ENCODE assay signal across 1 cellular context in genomic region chr19:3984908-3985642, GRCh38.
TF ChIP-seq lines count a peak whose summit lies in the region.

EEF2 (minus strand) TSS chr19:3985463; CDS start chr19:3985380, 83 bp downstream.

TF ChIP-seq in K562, 482 proteins besides CTCF, POLR2A, EP300 and RAD21 (continued from another document and continues in another):
- TF ChIP-seq USF1 (CRISPR knock-in tag; IDR thresholded peaks at IDR 0.05) = peak; percentile 98
- TF ChIP-seq ZNF23 (CRISPR knock-in tag; IDR thresholded peaks at IDR 0.05) = no peak
- TF ChIP-seq HIVEP1 (CRISPR knock-in tag; IDR thresholded peaks at IDR 0.05) = no peak
- peak; percentile 67; the same call in 1 of the 2 replicates for TF ChIP-seq ZKSCAN1 (IDR thresholded peaks at IDR 0.05; ENCODE audit: low read depth, low read length)
- 0 out of 2 replicates have a peak, but pooled peaks have one; percentile 77 for TF ChIP-seq HDAC6 (IDR thresholded peaks at IDR 0.05; ENCODE audit: low read depth, low read length)
- no peak for TF ChIP-seq ZNF133 (CRISPR knock-in tag; IDR thresholded peaks at IDR 0.05)
- peak; percentile 82 for TF ChIP-seq E2F1 (CRISPR knock-in tag; IDR thresholded peaks at IDR 0.05)
- peak; percentile 99 for TF ChIP-seq RBM22 (IDR thresholded peaks at IDR 0.05; ENCODE audit: low read depth, low read length, poor library complexity, severe bottlenecking)
- peak; percentile 86; the same call in 1 of the 2 replicates for TF ChIP-seq ZNF395 (CRISPR knock-in tag; IDR thresholded peaks at IDR 0.05)
- TF ChIP-seq ZNF311 (CRISPR knock-in tag; IDR thresholded peaks at IDR 0.05) = no peak
- TF ChIP-seq KHSRP (IDR thresholded peaks at IDR 0.05) = no peak
- TF ChIP-seq BCLAF1 (IDR thresholded peaks at IDR 0.05; ENCODE audit: borderline replicate concordance in 1 of 2, control insufficient read depth in 1 of 2, low read depth in 2 of 2, low read length in 1 of 2) = peak in 1 of 2 experiments; percentile 55; a peak in 1 of 4 replicates
- no peak for TF ChIP-seq HNRNPK (IDR thresholded peaks at IDR 0.05; ENCODE audit: low read depth, low read length, poor library complexity, severe bottlenecking)
- TF ChIP-seq FOXP1 (CRISPR knock-in tag; IDR thresholded peaks at IDR 0.05) = peak; percentile 93; the same call in 1 of the 2 replicates
- no peak for TF ChIP-seq HNRNPH1 (optimal IDR thresholded peaks at IDR 0.05; ENCODE audit: low read depth, low read length)
- 0 out of 2 replicates have a peak, but pooled peaks have one; percentile 11 for TF ChIP-seq PHB (CRISPR knock-in tag; IDR thresholded peaks at IDR 0.05)
- TF ChIP-seq IRF9 (tag; IDR thresholded peaks at IDR 0.05) = no peak
- peak; percentile 63 for TF ChIP-seq FUS (optimal IDR thresholded peaks at IDR 0.05; ENCODE audit: low read depth, low read length)
- TF ChIP-seq NFE2L1 (tag; IDR thresholded peaks at IDR 0.05; ENCODE audit: borderline replicate concordance, low read depth) = no peak
- peak; percentile 97 for TF ChIP-seq PCBP1 (IDR thresholded peaks at IDR 0.05; ENCODE audit: low read depth, low read length, poor library complexity, severe bottlenecking)
- TF ChIP-seq TFAP4 (CRISPR knock-in tag; IDR thresholded peaks at IDR 0.05; ENCODE audit: borderline replicate concordance) = peak; percentile 75; the same call in 1 of the 2 replicates
- no peak for TF ChIP-seq SFPQ (IDR thresholded peaks at IDR 0.05; ENCODE audit: low read depth, low read length)
- no peak for TF ChIP-seq ZNF239 (CRISPR knock-in tag; IDR thresholded peaks at IDR 0.05)
- TF ChIP-seq CHCHD3 (CRISPR knock-in tag; IDR thresholded peaks at IDR 0.05) = no peak
- TF ChIP-seq CBX8 (IDR thresholded peaks at IDR 0.05; ENCODE audit: borderline replicate concordance, extremely low read depth, low read depth, low read length, poor library complexity, severe bottlenecking) = no peak
- no peak for TF ChIP-seq PTBP1 (IDR thresholded peaks at IDR 0.05; ENCODE audit: low read depth, low read length)
- TF ChIP-seq THRB (CRISPR knock-in tag; conservative IDR thresholded peaks at IDR 0.05) = 0 out of 2 replicates have a peak, but pooled peaks have one; percentile 42
- peak; percentile 94; the same call in 1 of the 2 replicates for TF ChIP-seq ILF3 (IDR thresholded peaks at IDR 0.05; ENCODE audit: borderline replicate concordance)
- TF ChIP-seq LARP7 (IDR thresholded peaks at IDR 0.05) = no peak
- no peak for TF ChIP-seq HSF4 (CRISPR knock-in tag; IDR thresholded peaks at IDR 0.05; ENCODE audit: borderline replicate concordance)
- no peak for TF ChIP-seq DPF2 (IDR thresholded peaks at IDR 0.05)
- no peak for TF ChIP-seq ZFP30 (CRISPR knock-in tag; IDR thresholded peaks at IDR 0.05; ENCODE audit: borderline replicate concordance)
- peak; percentile 86 for TF ChIP-seq GMEB1 (CRISPR knock-in tag; IDR thresholded peaks at IDR 0.05)
- no peak for TF ChIP-seq ZNF57 (CRISPR knock-in tag; IDR thresholded peaks at IDR 0.05)
- TF ChIP-seq NFE2 (IDR thresholded peaks at IDR 0.05; ENCODE audit: low read depth) = no peak
- peak; percentile 89; the same call in 1 of the 2 replicates for TF ChIP-seq ZBED1 (IDR thresholded peaks at IDR 0.05)
- no peak for TF ChIP-seq NR0B1 (IDR thresholded peaks at IDR 0.05; ENCODE audit: partially characterized antibody)
- TF ChIP-seq ZNF232 (CRISPR knock-in tag; IDR thresholded peaks at IDR 0.05) = peak; percentile 77; the same call in 1 of the 2 replicates
- TF ChIP-seq ILK (tag; IDR thresholded peaks at IDR 0.05; ENCODE audit: borderline replicate concordance, low read depth) = no peak
- peak; percentile 93 for TF ChIP-seq VEZF1 (CRISPR knock-in tag; IDR thresholded peaks at IDR 0.05)
- no peak for TF ChIP-seq HDAC3 (IDR thresholded peaks at IDR 0.05; ENCODE audit: borderline replicate concordance, partially characterized antibody)
- no peak for TF ChIP-seq FOXA3 (CRISPR knock-in tag; conservative IDR thresholded peaks at IDR 0.05 in 1 of 2, IDR thresholded peaks at IDR 0.05 in 1 of 2)
- TF ChIP-seq ETV1 (tag; conservative IDR thresholded peaks at IDR 0.05; ENCODE audit: low read depth) = peak; percentile 57
- no peak for TF ChIP-seq BMI1 (IDR thresholded peaks at IDR 0.05; ENCODE audit: low read length)
- TF ChIP-seq CC2D1A (IDR thresholded peaks at IDR 0.05) = no peak
- TF ChIP-seq SMC3 (conservative IDR thresholded peaks at IDR 0.05; ENCODE audit: insufficient read depth, low read depth, low read length) = no peak
- TF ChIP-seq CBX2 (IDR thresholded peaks at IDR 0.05; ENCODE audit: insufficient read depth, low read length, poor library complexity, severe bottlenecking) = no peak
- TF ChIP-seq MCM7 (IDR thresholded peaks at IDR 0.05) = no peak
